ENCODE assay signal across 8 cellular contexts in genomic region chr22:20702546-20703413, GRCh38.
A peak's percentile ranks its signal among the peaks of the same experiment; 100 is the strongest.
DNase-seq lines count a peak whose midpoint lies in the region; ATAC-seq and TF ChIP-seq lines count a peak whose summit lies in the region.
"Not testable (repeated sequence)": the region's sequence is repeated elsewhere in the genome, so short reads cannot be mapped to it uniquely, and the experiment has no call there.

No MANE protein-coding gene starts in this region.

- intact Hi-C loops in CD4-positive, alpha-beta T cell (cut with DNase I, micrococcal nuclease) = loop anchor here in 1 of 2 experiments (5.0 kb wide), 2 partner anchors 135 to 205 kb away; partner anchors contain the start of gene KLHL22
- intact Hi-C loops in activated CD4-positive, alpha-beta memory T cell treated with anti-CD3 and anti-CD28 coated beads for 36 hours (cut with micrococcal nuclease) = loop anchor here (2.0 to 5.0 kb wide), 4 partner anchors 80 to 285 kb away; no protein-coding TSS in a partner anchor

- H3K36me3 Mint-ChIP-seq in CD4-positive, alpha-beta T cell (ENCODE audit: low read depth) = peaks cover 11% of the 10 kb centered on the region
- H3K36me3 Mint-ChIP-seq in activated CD4-positive, alpha-beta memory T cell treated with anti-CD3 and anti-CD28 coated beads for 36 hours = not testable (repeated sequence)

- not testable (repeated sequence) for TF ChIP-seq CTCF in CD4-positive, alpha-beta T cell (IDR thresholded peaks at IDR 0.05); lung (IDR thresholded peaks at IDR 0.05; ENCODE audit: control extremely low read depth, extremely low read depth)

- peak overlapping the region; percentile 34 for H3K4me3 ChIP-seq in lung

- not testable (repeated sequence) for H3K27ac ChIP-seq in CD4-positive, alpha-beta T cell (ENCODE audit: low read depth, low read length)
- peak overlapping the region; percentile 13 to 91 for H3K27ac ChIP-seq in lung (ENCODE audit: low read depth in 1 of 2, low read length in 1 of 2)

- H3K27ac Mint-ChIP-seq in CD4-positive, alpha-beta T cell = peak overlapping the region; percentile 97
- H3K27ac Mint-ChIP-seq in activated CD4-positive, alpha-beta memory T cell treated with anti-CD3 and anti-CD28 coated beads for 36 hours = peak overlapping the region; percentile 94

- 0 to 1% methylated on average over 37 to 60 of the region's 64 CpGs for WGBS in lung, 2 donors

- CTCF ChIA-PET in CD4-positive, alpha-beta T cell (lab: Charles Lee) = interaction anchor here (0.8 kb wide), 1 partner anchor 285 kb away, joined by 3 read pairs; no protein-coding TSS in a partner anchor
- CTCF ChIA-PET in activated CD4-positive, alpha-beta memory T cell treated with anti-CD3 and anti-CD28 coated beads for 36 hours (lab: Charles Lee) = interaction anchor here (1.1 to 1.4 kb wide), 3 partner anchors 81 to 138 kb away, joined by 3 read pairs; no protein-coding TSS in a partner anchor

- peak overlapping the region; percentile 94 for H3K4me3 Mint-ChIP-seq in CD4-positive, alpha-beta T cell
- H3K4me3 Mint-ChIP-seq in activated CD4-positive, alpha-beta memory T cell treated with anti-CD3 and anti-CD28 coated beads for 36 hours = peak overlapping the region; percentile 89

- DNase-seq in CD4-positive, alpha-beta T cell = peak; percentile 94 to 99 (median 98)
- DNase-seq in NCI-H82 (lab: John Stamatoyannopoulos, UW) (peak; percentile 93), ecto neural progenitor cell (ENCODE audit: low spot score) (peak; percentile 99), lung (ENCODE audit: low spot score) (peak; percentile 97)
- peak; percentile 98 for DNase-seq in activated CD4-positive, alpha-beta memory T cell treated with anti-CD3 and anti-CD28 coated beads for 36 hours
- peak; percentile 93 to 97 (median 96) for DNase-seq in stimulated activated CD4-positive, alpha-beta T cell treated with anti-CD3 and anti-CD28 coated beads, TNF-alpha, amount 100 ng/mL, for 24 hours (ENCODE audit: low read depth in 3 of 3)

- H3K36me3 ChIP-seq in lung (ENCODE audit: control insufficient read depth in 2 of 2, insufficient read depth in 2 of 2, low read length in 2 of 2) = not testable (repeated sequence)

- not testable (repeated sequence) for H3K9me3 ChIP-seq in CD4-positive, alpha-beta T cell (ENCODE audit: control insufficient read depth, low read length); lung (ENCODE audit: control insufficient read depth in 2 of 2, insufficient read depth in 1 of 2, low read length in 1 of 2)

- not testable (repeated sequence) for H3K27me3 ChIP-seq in CD4-positive, alpha-beta T cell (ENCODE audit: control insufficient read depth, insufficient read depth, low read length); lung (ENCODE audit: control insufficient read depth, insufficient read depth)

- not testable (repeated sequence) for H3K27me3 Mint-ChIP-seq in CD4-positive, alpha-beta T cell; activated CD4-positive, alpha-beta memory T cell treated with anti-CD3 and anti-CD28 coated beads for 36 hours

- H3K4me1 ChIP-seq in lung (ENCODE audit: control insufficient read depth in 2 of 2, insufficient read depth in 2 of 2, low read length in 2 of 2) = not testable (repeated sequence)

- peaks cover 15% of the 10 kb centered on the region for H3K4me1 Mint-ChIP-seq in CD4-positive, alpha-beta T cell (ENCODE audit: low read depth)
- not testable (repeated sequence) for H3K4me1 Mint-ChIP-seq in activated CD4-positive, alpha-beta memory T cell treated with anti-CD3 and anti-CD28 coated beads for 36 hours (ENCODE audit: low read depth)

- POLR2A ChIA-PET in CD4-positive, alpha-beta T cell (lab: Charles Lee) = interaction anchor here (0.6 to 3.0 kb wide), 14 partner anchors 11 to 404 kb away, joined by 3 to 26 read pairs (median 4); partner anchors contain the start of genes DGCR6L, MED15 and ZNF74
- POLR2A ChIA-PET in activated CD4-positive, alpha-beta memory T cell treated with anti-CD3 and anti-CD28 coated beads for 36 hours (lab: Charles Lee) = interaction anchor here (1.0 kb wide), 1 partner anchor 79 kb away, joined by 3 read pairs; no protein-coding TSS in a partner anchor

- peak; percentile 75 for ATAC-seq in CD4-positive, alpha-beta T cell (ENCODE audit: poor library complexity)
- peak; percentile 68 for ATAC-seq in GM19455 (IDR thresholded peaks at IDR 0.05; ENCODE audit: unreplicated experiment)
- peak; percentile 50 for ATAC-seq in HG03575 (IDR thresholded peaks at IDR 0.05; ENCODE audit: extremely low read depth, insufficient number of reproducible peaks, low FRiP score, unreplicated experiment)
- ATAC-seq in lung (ENCODE audit: insufficient read depth, low FRiP score) = peak; percentile 93

- not testable (repeated sequence) for H3K9me3 Mint-ChIP-seq in CD4-positive, alpha-beta T cell; activated CD4-positive, alpha-beta memory T cell treated with anti-CD3 and anti-CD28 coated beads for 36 hours
